Comparison of ENCODE assay signal across 29 cellular contexts in genomic region chr12:114757926-114758325, GRCh38.
"Had no signal": no experiment of that assay in that cellular context is flagged by ENCODE, and none has a peak within 500 bp of the region (broad histone marks: within the 10 kb centered on the region; RNA-seq: fewer than 3 reads in every experiment).

No MANE protein-coding gene starts in this region.

- H3K27me3 ChIP-seq: ascending aorta, body of pancreas, breast epithelium, Peyer's patch had no signal

- H3K36me3 ChIP-seq: ascending aorta, breast epithelium, Peyer's patch had no signal

- H3K4me1 Mint-ChIP-seq: activated CD4-positive, alpha-beta T cell treated with anti-CD3 and anti-CD28 coated beads, Interleukin-2, amount 10 ng/mL, durations not matched to agents 24 days and 14 days; activated naive CD4-positive, alpha-beta T cell treated with anti-CD3 and anti-CD28 coated beads, Interleukin-2, amount 50 U/mL, for 24 hours; activated naive CD8-positive, alpha-beta T cell treated with anti-CD3 and anti-CD28 coated beads, Interleukin-2, amount 10 ng/mL, durations not matched to agents 7 days and 5 days; T-cell; T-helper 17 cell had no signal

- H3K27me3 Mint-ChIP-seq: activated CD4-positive, alpha-beta T cell treated with anti-CD3 and anti-CD28 coated beads, Interleukin-2, amount 10 ng/mL, durations not matched to agents 24 days and 14 days; activated CD8-positive, alpha-beta T cell treated with anti-CD3 and anti-CD28 coated beads for 36 hours; activated naive CD4-positive, alpha-beta T cell treated with anti-CD3 and anti-CD28 coated beads, Interleukin-2, amount 50 U/mL, for 24 hours; activated naive CD8-positive, alpha-beta T cell treated with anti-CD3 and anti-CD28 coated beads, Interleukin-2, amount 10 ng/mL, durations not matched to agents 7 days and 5 days; activated T-cell treated with anti-CD3 and anti-CD28 coated beads, Interleukin-2, amount 50 U/mL, for 24 hours; T-cell; T-helper 17 cell had no signal

- ATAC-seq: activated CD8-positive, alpha-beta T cell treated with anti-CD3 and anti-CD28 coated beads for 36 hours; body of pancreas; K562; PC-3; SK-N-SH treated with all-trans-retinoic acid at 6 μM for 48 hours; T-cell; T-helper 17 cell had no signal

- H3K9me3 ChIP-seq: ascending aorta, body of pancreas, breast epithelium, Peyer's patch had no signal

- H3K4me1 ChIP-seq: ascending aorta, body of pancreas, breast epithelium, Peyer's patch had no signal

- H3K27ac ChIP-seq: ascending aorta, body of pancreas, breast epithelium, Peyer's patch had no signal

- H3K4me3 ChIP-seq: ascending aorta, body of pancreas, breast epithelium, K562, Peyer's patch had no signal

- H3K27ac Mint-ChIP-seq: activated CD4-positive, alpha-beta T cell treated with anti-CD3 and anti-CD28 coated beads, Interleukin-2, amount 10 ng/mL, durations not matched to agents 24 days and 14 days; activated CD8-positive, alpha-beta T cell treated with anti-CD3 and anti-CD28 coated beads for 36 hours; activated naive CD4-positive, alpha-beta T cell treated with anti-CD3 and anti-CD28 coated beads, Interleukin-2, amount 50 U/mL, for 24 hours; activated naive CD8-positive, alpha-beta T cell treated with anti-CD3 and anti-CD28 coated beads, Interleukin-2, amount 10 ng/mL, durations not matched to agents 7 days and 5 days; activated T-cell treated with anti-CD3 and anti-CD28 coated beads, Interleukin-2, amount 50 U/mL, for 24 hours; activated T-helper 2 cell treated with anti-CD3 and anti-CD28 coated beads, Interferon-gamma antibody, Interleukin-2, Interleukin-4, amounts not matched to agents 10 μg/mL and 5 μg/mL and 100 μg/mL, durations not matched to agents 14 hours and 24 hours and 36 hours; T-cell; T-helper 17 cell had no signal

- DNase-seq: activated CD4-positive, alpha-beta T cell treated with anti-CD3 and anti-CD28 coated beads, Interleukin-2, amount 10 ng/mL, durations not matched to agents 24 days and 14 days; activated CD4-positive, alpha-beta T cell treated with anti-CD3 and anti-CD28 coated beads, Interleukin-2, amount 50 U/mL, for 4 hours; activated CD8-positive, alpha-beta T cell treated with anti-CD3 and anti-CD28 coated beads for 36 hours; activated gamma-delta T cell; activated naive CD4-positive, alpha-beta T cell treated with Interleukin-2 at 50 U/mL for 16 hours; activated naive CD8-positive, alpha-beta T cell treated with anti-CD3 and anti-CD28 coated beads, Interleukin-2, amount 10 ng/mL, durations not matched to agents 7 days and 5 days; activated T-cell treated with anti-CD3 and anti-CD28 coated beads, Interleukin-2, amount 50 U/mL, for 24 hours; amygdala; body of pancreas; NCI-H1105; NCI-H1417 treated with DMSO at 0.1 percent for 48 hours; NCI-H1930; NCI-H2081 treated with DMSO at 0.1 percent for 48 hours; NCI-H226; NCI-H524 treated with DMSO at 0.1 percent for 48 hours; NK-92 treated with Interleukin-12 subunit alpha and Interleukin-12 subunit beta, amount 100 ng/mL, for 24 hours; PC-3; Peyer's patch; RPMI8226; SHP77 treated with DMSO at 0.1 percent for 48 hours; T-cell; T-helper 17 cell; T1000 had no signal

- H3K9me3 Mint-ChIP-seq: activated CD4-positive, alpha-beta T cell treated with anti-CD3 and anti-CD28 coated beads, Interleukin-2, amount 10 ng/mL, durations not matched to agents 24 days and 14 days; activated CD8-positive, alpha-beta T cell treated with anti-CD3 and anti-CD28 coated beads for 36 hours; activated naive CD4-positive, alpha-beta T cell treated with anti-CD3 and anti-CD28 coated beads, Interleukin-2, amount 50 U/mL, for 24 hours had no signal

- H3K36me3 Mint-ChIP-seq: activated naive CD4-positive, alpha-beta T cell treated with anti-CD3 and anti-CD28 coated beads, Interleukin-2, amount 50 U/mL, for 24 hours; activated naive CD8-positive, alpha-beta T cell treated with anti-CD3 and anti-CD28 coated beads, Interleukin-2, amount 10 ng/mL, durations not matched to agents 7 days and 5 days; T-cell had no signal

- H3K4me3 Mint-ChIP-seq: activated CD4-positive, alpha-beta T cell treated with anti-CD3 and anti-CD28 coated beads, Interleukin-2, amount 10 ng/mL, durations not matched to agents 24 days and 14 days; activated CD8-positive, alpha-beta T cell treated with anti-CD3 and anti-CD28 coated beads for 36 hours; activated naive CD4-positive, alpha-beta T cell treated with anti-CD3 and anti-CD28 coated beads, Interleukin-2, amount 50 U/mL, for 24 hours; activated naive CD8-positive, alpha-beta T cell treated with anti-CD3 and anti-CD28 coated beads, Interleukin-2, amount 10 ng/mL, durations not matched to agents 7 days and 5 days; activated T-cell treated with anti-CD3 and anti-CD28 coated beads, Interleukin-2, amount 50 U/mL, for 24 hours; T-cell; T-helper 17 cell had no signal
